In genomic region chr1:156667968-156668709, GRCh38 we compare ENCODE assay signal across 13 cellular contexts. TPM values are rescaled to one million over a fixed set of nuclear protein-coding genes. Genes with fewer than 3 reads are reported as not detected.
A peak's percentile ranks its signal among the peaks of the same experiment; 100 is the strongest.
DNase-seq lines count a peak whose midpoint lies in the region; ATAC-seq, FAIRE-seq and TF ChIP-seq lines count a peak whose summit lies in the region.
"Had no signal": no experiment of that assay in that cellular context is flagged by ENCODE, and none has a peak within 500 bp of the region (broad histone marks: within the 10 kb centered on the region; RNA-seq: fewer than 3 reads in every experiment).

No MANE protein-coding gene starts in this region.

- H3K79me2 ChIP-seq in SK-N-SH (ENCODE audit: insufficient read depth) (no peaks in the 10 kb centered on the region), osteoblast (ENCODE audit: insufficient read depth, low read length) (no peaks in the 10 kb centered on the region)

- no peak for TF ChIP-seq CTCF in SK-N-SH (IDR thresholded peaks at IDR 0.05)
- TF ChIP-seq CTCF in glutamatergic neuron (IDR thresholded peaks at IDR 0.05; ENCODE audit: partially characterized antibody, unreplicated experiment): no peak
- TF ChIP-seq CTCF in osteoblast (IDR thresholded peaks at IDR 0.05; ENCODE audit: extremely low read depth, low read depth, low read length): no peak
- no peak for TF ChIP-seq CTCF in upper lobe of right lung (IDR thresholded peaks at IDR 0.05)
- no peak for TF ChIP-seq CTCF in D721Med (IDR thresholded peaks at IDR 0.05; ENCODE audit: insufficient read depth, missing control alignments)

- H3K36me3 Mint-ChIP-seq in glutamatergic neuron (ENCODE audit: unreplicated experiment): peaks cover 16% of the 10 kb centered on the region

- H3K9me2 ChIP-seq in SK-N-SH: no peaks in the 10 kb centered on the region

- H3K4me1 ChIP-seq in SK-N-SH (ENCODE audit: control insufficient read depth in 1 of 2, insufficient read depth in 2 of 2, low read depth in 1 of 2, low read length in 1 of 2): peaks cover 13 to 44% of the 10 kb centered on the region in 2 experiments; a peak in 3 of 4 replicates
- H3K4me1 ChIP-seq in osteoblast (ENCODE audit: insufficient read depth, low read length): peaks cover 17% of the 10 kb centered on the region
- H3K4me1 ChIP-seq in upper lobe of right lung: peaks cover 45% of the 10 kb centered on the region

- peak overlapping the region in 1 of 2 experiments; percentile 75; a peak in 2 of 4 replicates for H3K27ac ChIP-seq in SK-N-SH (ENCODE audit: low read depth in 2 of 2, low read length in 1 of 2)
- H3K27ac ChIP-seq in osteoblast (ENCODE audit: low read depth, low read length): no peak overlapping the region
- H3K27ac ChIP-seq in upper lobe of right lung: peak overlapping the region; percentile 82
- H3K27ac ChIP-seq: SK-N-MC had no signal

- H3F3A ChIP-seq in SK-N-SH (replicated peaks; ENCODE audit: insufficient read depth): no peaks in the 10 kb centered on the region

- H3K27me3 ChIP-seq in SK-N-SH (ENCODE audit: insufficient read depth) (no peaks in the 10 kb centered on the region), osteoblast (ENCODE audit: insufficient read depth, low read length) (no peaks in the 10 kb centered on the region), upper lobe of right lung (no peaks in the 10 kb centered on the region)

- H3K4me1 Mint-ChIP-seq in glutamatergic neuron (ENCODE audit: low read depth, unreplicated experiment): peaks cover 56% of the 10 kb centered on the region

- ATAC-seq in upper lobe of right lung: no peak

- H3K9ac ChIP-seq in SK-N-SH: no peak overlapping the region

- H3K4me2 ChIP-seq in SK-N-SH (no peak overlapping the region), osteoblast (ENCODE audit: insufficient read depth, low read length) (no peak overlapping the region)

- H3K9me3 Mint-ChIP-seq in glutamatergic neuron (ENCODE audit: unreplicated experiment): peaks cover 21% of the 10 kb centered on the region
- H3K9me3 Mint-ChIP-seq: activated CD4-positive, alpha-beta memory T cell treated with anti-CD3 and anti-CD28 coated beads, Interleukin-2, amount 10 ng/mL, durations not matched to agents 7 days and 5 days had no signal

- no peaks in the 10 kb centered on the region for H3K9me3 ChIP-seq in SK-N-SH
- no peaks in the 10 kb centered on the region for H3K9me3 ChIP-seq in osteoblast (ENCODE audit: low read depth, low read length)
- no peaks in the 10 kb centered on the region for H3K9me3 ChIP-seq in upper lobe of right lung

- H3K4me3 ChIP-seq in SK-N-SH (ENCODE audit: low read depth in 2 of 2, low read length in 1 of 2): no peak overlapping the region
- H3K4me3 ChIP-seq in osteoblast (ENCODE audit: insufficient read depth, low read length): no peak overlapping the region
- H3K4me3 ChIP-seq in upper lobe of right lung: no peak overlapping the region
- H3K4me3 ChIP-seq: K562, SK-N-MC had no signal

- DNase-seq in SK-N-SH: no peak
- no peak for DNase-seq in glutamatergic neuron
- peak; percentile 54 for DNase-seq in osteoblast (ENCODE audit: insufficient read length, low spot score, missing footprints)
- DNase-seq in upper lobe of right lung: no peak
- no peak for DNase-seq in kidney glomerular epithelial cell (lab: John Stamatoyannopoulos, UW)
- no peak for DNase-seq in D721Med (ENCODE audit: insufficient read length, low spot score)
- DNase-seq in stimulated activated CD4-positive, alpha-beta T cell treated with anti-CD3 and anti-CD28 coated beads, Interleukin-4, amount 100 ng/mL, for 24 hours: no peak
- DNase-seq: activated CD4-positive, alpha-beta memory T cell treated with anti-CD3 and anti-CD28 coated beads, Interleukin-2, amount 10 ng/mL, durations not matched to agents 7 days and 5 days; DMS153; midbrain; stimulated activated CD4-positive, alpha-beta T cell treated with anti-CD3 and anti-CD28 coated beads, Interleukin-4, amount 100 ng/mL, for 1 hour had no signal

- H3K4me3 Mint-ChIP-seq in glutamatergic neuron (ENCODE audit: unreplicated experiment): peak overlapping the region; percentile 6
- H3K4me3 Mint-ChIP-seq: activated CD4-positive, alpha-beta memory T cell treated with anti-CD3 and anti-CD28 coated beads, Interleukin-2, amount 10 ng/mL, durations not matched to agents 7 days and 5 days had no signal

- H3K27me3 Mint-ChIP-seq in glutamatergic neuron (ENCODE audit: unreplicated experiment): peaks cover 33% of the 10 kb centered on the region

- POLR2A ChIA-PET in SK-N-SH (lab: Yijun Ruan, JAX): interaction anchor here (0.6 to 2.1 kb wide), 3 partner anchors 9 to 545 kb away, joined by 3 to 18 read pairs (median 3); partner anchors contain the start of gene NES

- 84% methylated on average over 4 of the region's 9 CpGs for WGBS in SK-N-SH (ENCODE audit: low lambda C conversion rate)

- no peak overlapping the region for H2AFZ ChIP-seq in SK-N-SH (ENCODE audit: low read depth)
- no peak overlapping the region for H2AFZ ChIP-seq in osteoblast (ENCODE audit: low read length)

- FAIRE-seq in D721Med (lab: Jason Lieb, UNC): no peak

- no peaks in the 10 kb centered on the region for H4K20me1 ChIP-seq in SK-N-SH (ENCODE audit: insufficient read depth)
- H4K20me1 ChIP-seq in osteoblast (ENCODE audit: insufficient read depth, low read length): no peaks in the 10 kb centered on the region

- H3K36me3 ChIP-seq in SK-N-SH (replicated peaks in 1 of 2; ENCODE audit: control insufficient read depth in 1 of 2, insufficient read depth in 2 of 2, low read length in 1 of 2) (peaks cover 12 to 19% of the 10 kb centered on the region in 2 experiments), osteoblast (ENCODE audit: insufficient read depth, low read length) (no peaks in the 10 kb centered on the region), upper lobe of right lung (no peaks in the 10 kb centered on the region)

- intact Hi-C loops in upper lobe of right lung (cut with DNase I): no loop called here

- CTCF ChIA-PET in SK-N-SH (lab: Yijun Ruan, JAX): interaction anchor here (0.6 to 3.9 kb wide), 10 partner anchors 9 to 58 kb away, joined by 3 to 28 read pairs (median 6); partner anchors contain the start of genes HAPLN2 and NES

- TF ChIP-seq RAD21 in SK-N-SH (IDR thresholded peaks at IDR 0.05; ENCODE audit: low read length): no peak

- H3K27ac Mint-ChIP-seq in glutamatergic neuron (ENCODE audit: unreplicated experiment): peak overlapping the region; percentile 69
- H3K27ac Mint-ChIP-seq: activated CD4-positive, alpha-beta memory T cell treated with anti-CD3 and anti-CD28 coated beads, Interleukin-2, amount 10 ng/mL, durations not matched to agents 7 days and 5 days had no signal

- no peak for TF ChIP-seq EP300 in SK-N-SH (IDR thresholded peaks at IDR 0.05; ENCODE audit: borderline replicate concordance in 1 of 2, low read depth in 1 of 2, low read length in 1 of 2)

TF ChIP-seq in SK-N-SH, 30 proteins besides CTCF, POLR2A, EP300 and RAD21:
- TF ChIP-seq SMC3 (IDR thresholded peaks at IDR 0.05; ENCODE audit: low read depth, low read length) (0 out of 2 replicates have a peak, but pooled peaks have one; percentile 7), FOXM1 (IDR thresholded peaks at IDR 0.05; ENCODE audit: low read depth) (no peak)

RNA-seq across cellular contexts. Expression of gene NES, which starts 9.1 kb away (rescaled TPM):
- 12.6 and 15.8 TPM in 2 replicates for polyA plus RNA-seq in SK-N-SH (2012; rRNA removed)
- 10.5 and 12.5 TPM in 2 replicates for polyA plus RNA-seq in SK-N-SH (2012; cell fraction: cytosol; rRNA removed)
- polyA plus RNA-seq in SK-N-SH (2012; cell fraction: nucleus; rRNA removed): 28.7 and 40.4 TPM in 2 replicates
- total RNA-seq in glutamatergic neuron (ENCODE audit: unreplicated experiment): 375 TPM
- total RNA-seq in osteoblast: 0.36 and 1.5 TPM in 2 replicates
- 54.7 TPM for total RNA-seq in upper lobe of right lung
- total RNA-seq: activated CD4-positive, alpha-beta memory T cell treated with anti-CD3 and anti-CD28 coated beads, Interleukin-2, amount 10 ng/mL, durations not matched to agents 7 days and 5 days had no signal

RNA-seq across cellular contexts. Expression of gene BCAN, which starts 26.2 kb away (rescaled TPM):
- polyA plus RNA-seq in SK-N-SH (2012; rRNA removed): 0.13 and 0.25 TPM in 2 replicates
- 0.08 and 0.25 TPM in 2 replicates for polyA plus RNA-seq in SK-N-SH (2012; cell fraction: cytosol; rRNA removed)
- polyA plus RNA-seq in SK-N-SH (2012; cell fraction: nucleus; rRNA removed): 0.10 and 0.20 TPM in 2 replicates
- total RNA-seq in glutamatergic neuron (ENCODE audit: unreplicated experiment): 10.3 TPM
- not detected in 2 replicates for total RNA-seq in osteoblast
- total RNA-seq in upper lobe of right lung: not detected
- total RNA-seq: activated CD4-positive, alpha-beta memory T cell treated with anti-CD3 and anti-CD28 coated beads, Interleukin-2, amount 10 ng/mL, durations not matched to agents 7 days and 5 days; K562 had no signal

RNA-seq across cellular contexts. Expression of gene CRABP2, which starts 37.2 kb away (rescaled TPM):
- polyA plus RNA-seq in SK-N-SH (2012; rRNA removed): 13.3 and 42.1 TPM in 2 replicates
- 27.0 TPM in 2 replicates for polyA plus RNA-seq in SK-N-SH (2012; cell fraction: cytosol; rRNA removed)
- 21.2 and 48.9 TPM in 2 replicates for polyA plus RNA-seq in SK-N-SH (2012; cell fraction: nucleus; rRNA removed)
- 2.4 TPM for total RNA-seq in glutamatergic neuron (ENCODE audit: unreplicated experiment)
- 9.1 and 16.6 TPM in 2 replicates for total RNA-seq in osteoblast
- total RNA-seq in upper lobe of right lung: 1.4 TPM

RNA-seq across cellular contexts. Expression of gene HAPLN2, which starts 48.9 kb away (rescaled TPM):
- 0.10 and 0.20 TPM in 2 replicates for polyA plus RNA-seq in SK-N-SH (2012; rRNA removed)
- not detected in 2 replicates for polyA plus RNA-seq in SK-N-SH (2012; cell fraction: cytosol; rRNA removed)
- 0.98 and 1.1 TPM in 2 replicates for polyA plus RNA-seq in SK-N-SH (2012; cell fraction: nucleus; rRNA removed)
- total RNA-seq in glutamatergic neuron (ENCODE audit: unreplicated experiment): 0.71 TPM
- total RNA-seq in osteoblast: not detected in 2 replicates
- total RNA-seq in upper lobe of right lung: 0.78 TPM
- total RNA-seq: activated CD4-positive, alpha-beta memory T cell treated with anti-CD3 and anti-CD28 coated beads, Interleukin-2, amount 10 ng/mL, durations not matched to agents 7 days and 5 days had no signal

Comparison
In these comparisons a context has a peak if more than half of its experiments do, and no peak if none do; other contexts are left out.
1. RNA of gene NES, which starts 9.1 kb away (total RNA-seq): 375 TPM in glutamatergic neuron (single experiment) and 54.7 TPM in upper lobe of right lung (single experiment); 0.36 to 1.5 TPM in osteoblast; every median in the first group is over 10 times any median in the second.